Comparison of ENCODE assay signal across 21 cellular contexts in the genomic region with DNA sequence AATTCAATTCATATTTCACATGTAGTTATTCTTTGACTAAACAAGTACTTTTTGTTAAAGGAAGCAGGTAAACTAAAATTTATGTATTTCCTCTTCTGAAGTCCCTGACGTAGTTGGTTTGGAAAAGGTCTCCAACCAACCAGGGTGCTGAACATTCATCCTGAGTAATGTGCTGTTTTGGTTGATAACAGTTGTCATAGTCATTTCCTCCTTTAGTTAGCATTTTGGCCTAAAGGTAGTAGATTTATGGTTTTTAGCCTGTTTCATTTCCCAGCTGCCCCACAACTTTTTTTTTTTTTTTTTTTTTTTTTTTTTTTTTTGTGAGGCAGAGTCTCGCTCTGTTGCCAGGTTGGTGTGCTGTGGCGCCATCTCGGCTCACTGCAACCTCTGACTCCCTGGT.
"Had no signal": no experiment of that assay in that cellular context is flagged by ENCODE, and none has a peak within 500 bp of the region (broad histone marks: within the 10 kb centered on the region; RNA-seq: fewer than 3 reads in every experiment).

No MANE protein-coding gene starts in this region.

- ATAC-seq: activated T-helper 17 cell treated with anti-CD3 and anti-CD28 coated beads, Interleukin-2, amount 50 U/mL, for 72 hours; K562 had no signal

- H3K36me3 ChIP-seq: brain microvascular endothelial cell had no signal

- H3K27ac ChIP-seq: brain microvascular endothelial cell had no signal

- DNase-seq: activated B cell treated with CpG ODN at 0.5 μM for 24 hours; activated CD4-positive, alpha-beta memory T cell treated with anti-CD3 and anti-CD28 coated beads, Interleukin-2, amount 10 ng/mL, durations not matched to agents 7 days and 5 days; activated CD4-positive, alpha-beta T cell treated with anti-CD3 and anti-CD28 coated beads, Interleukin-2, amount 50 U/mL, for 1 hour; activated gamma-delta T cell; activated naive CD4-positive, alpha-beta T cell treated with anti-CD3 and anti-CD28 coated beads for 36 hours; activated naive CD8-positive, alpha-beta T cell treated with anti-CD3 and anti-CD28 coated beads for 36 hours; activated T-cell treated with anti-CD3 and anti-CD28 coated beads for 4 hours; activated T-cell treated with anti-CD3 and anti-CD28 coated beads, Interleukin-2, amount 50 U/mL, for 48 hours; brain microvascular endothelial cell; Karpas-422; NCI-H1048; NCI-H146; NCI-H187 treated with DMSO at 0.1 percent for 48 hours; NCI-H2081 treated with DMSO at 0.1 percent for 48 hours; NCI-H2171; NCI-H2227 treated with DMSO at 0.1 percent for 48 hours; NCI-H526 treated with DMSO at 0.1 percent for 48 hours; NCI-H82; SHP77 treated with DMSO at 0.1 percent for 48 hours had no signal

- H3K27me3 ChIP-seq: brain microvascular endothelial cell had no signal

- H3K4me3 ChIP-seq: K562 had no signal
